In the genomic region with DNA sequence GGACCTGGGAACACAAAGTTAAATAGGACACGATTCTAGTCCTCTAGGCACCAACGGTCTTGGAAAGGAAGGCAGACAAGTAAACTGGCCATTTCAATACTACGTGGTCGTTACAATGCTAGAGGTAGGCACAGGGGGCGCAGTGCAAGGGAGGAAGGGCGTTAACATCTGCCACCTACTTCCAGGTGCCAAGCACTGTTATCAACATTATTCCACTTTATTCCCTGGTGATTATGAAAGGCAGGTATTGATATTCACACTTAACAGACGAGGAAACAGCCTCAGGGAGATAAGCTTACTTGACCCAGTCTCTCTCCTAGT, we compare ENCODE assay signal across 8 cellular contexts. TPM values are rescaled to one million over a fixed set of nuclear protein-coding genes. Genes with fewer than 3 reads are reported as not detected.
DNase-seq lines count a peak whose midpoint lies in the region; ATAC-seq and TF ChIP-seq lines count a peak whose summit lies in the region.

No MANE protein-coding gene starts in this region.

- intact Hi-C loops in Calu3 (cut with micrococcal nuclease; ENCODE audit: unreplicated experiment) (loop anchor here (2.0 to 10.0 kb wide), 2 partner anchors 70 to 128 kb away; partner anchors contain the start of genes ARFIP2, MRPL17 and TIMM10B), transverse colon (cut with DNase I; ENCODE audit: low total_unique reads) (loop anchor here (5.0 kb wide), 1 partner anchor 70 kb away; the partner anchor contains the start of gene MRPL17), posterior vena cava (cut with DNase I) (loop anchor here in 1 of 2 donors (5.0 kb wide), 1 partner anchor 70 kb away; the partner anchor contains the start of gene MRPL17)
- intact Hi-C loops in activated CD4-positive, alpha-beta memory T cell treated with anti-CD3 and anti-CD28 coated beads for 36 hours (cut with micrococcal nuclease) = loop anchor here (1.0 to 10.0 kb wide), 5 partner anchors 8 to 1062 kb away; partner anchors contain the start of genes ARFIP2, CNGA4, CYB5R2 and SMPD1

- H3K36me3 Mint-ChIP-seq in Calu3 (ENCODE audit: insufficient read depth, unreplicated experiment) = no peaks in the 10 kb centered on the region
- peaks cover 43% of the 10 kb centered on the region for H3K36me3 Mint-ChIP-seq in activated CD4-positive, alpha-beta memory T cell treated with anti-CD3 and anti-CD28 coated beads for 36 hours

- no peaks in the 10 kb centered on the region for H3K9me3 ChIP-seq in transverse colon

- 3 to 5% (median 5%) methylated on average over 7 of the region's 7 CpGs for WGBS in adipose tissue, 3 donors
- 0 to 3% methylated on average over 1 to 7 of the region's 7 CpGs for WGBS in transverse colon (ENCODE audit: low coverage in 1 of 2), 2 donors

- no peak overlapping the region for H3K4me3 Mint-ChIP-seq in Calu3 (ENCODE audit: low read depth, unreplicated experiment)
- H3K4me3 Mint-ChIP-seq in activated CD4-positive, alpha-beta memory T cell treated with anti-CD3 and anti-CD28 coated beads for 36 hours = no peak overlapping the region

- BruUV-seq in Calu3 (replicated peaks; lab: Mats Ljungman, UMichigan) = no TSS peak

- H3K9me3 Mint-ChIP-seq in Calu3 (ENCODE audit: low read depth, unreplicated experiment) = no peaks in the 10 kb centered on the region
- H3K9me3 Mint-ChIP-seq in activated CD4-positive, alpha-beta memory T cell treated with anti-CD3 and anti-CD28 coated beads for 36 hours = no peaks in the 10 kb centered on the region

- no peak for TF ChIP-seq EP300 in transverse colon (IDR thresholded peaks at IDR 0.05; ENCODE audit: low read depth)

- H3K27me3 Mint-ChIP-seq in Calu3 (ENCODE audit: unreplicated experiment) = no peaks in the 10 kb centered on the region
- no peaks in the 10 kb centered on the region for H3K27me3 Mint-ChIP-seq in activated CD4-positive, alpha-beta memory T cell treated with anti-CD3 and anti-CD28 coated beads for 36 hours

- DNase-seq in Calu3 = peak; percentile 45
- DNase-seq in HuH-7 (ENCODE audit: low spot score) = peak; percentile 58
- no peak for DNase-seq in kidney epithelial cell (ENCODE audit: low read depth)
- peak; percentile 70 for DNase-seq in transverse colon
- no peak for DNase-seq in posterior vena cava (ENCODE audit: low spot score)
- no peak for DNase-seq in activated CD4-positive, alpha-beta memory T cell treated with anti-CD3 and anti-CD28 coated beads for 36 hours

- no peak overlapping the region for H3K27ac Mint-ChIP-seq in Calu3 (ENCODE audit: unreplicated experiment)
- no peak overlapping the region for H3K27ac Mint-ChIP-seq in activated CD4-positive, alpha-beta memory T cell treated with anti-CD3 and anti-CD28 coated beads for 36 hours

- H3K27me3 ChIP-seq in kidney epithelial cell (ENCODE audit: control insufficient read depth, insufficient read depth, low read length) (no peaks in the 10 kb centered on the region), transverse colon (no peaks in the 10 kb centered on the region)

- H3K27ac ChIP-seq in adipose tissue (ENCODE audit: low read depth, low read length) (peak overlapping the region; percentile 84), transverse colon (peak overlapping the region; percentile 96 to 99 (median 97))

- CTCF ChIA-PET in Calu3 (lab: Charles Lee) = interaction anchor here (1.1 kb wide), 1 partner anchor 13 kb away, joined by 3 read pairs; no protein-coding TSS in a partner anchor
- CTCF ChIA-PET in activated CD4-positive, alpha-beta memory T cell treated with anti-CD3 and anti-CD28 coated beads for 36 hours (lab: Charles Lee) = interaction anchor here (1.0 to 3.6 kb wide), 12 partner anchors 8 to 234 kb away, joined by 3 to 32 read pairs (median 4); partner anchors contain the start of genes ILK, MRPL17 and RRP8

- POLR2A ChIA-PET in activated CD4-positive, alpha-beta memory T cell treated with anti-CD3 and anti-CD28 coated beads for 36 hours (lab: Charles Lee) = interaction anchor here (0.9 to 1.2 kb wide), 3 partner anchors 9 to 138 kb away, joined by 3 to 4 read pairs (median 3); partner anchors contain the start of gene MRPL17

- TF ChIP-seq CTCF in Calu3 (IDR thresholded peaks at IDR 0.05; ENCODE audit: unreplicated experiment) = peak; percentile 26
- peak; percentile 65 for TF ChIP-seq CTCF in kidney epithelial cell (IDR thresholded peaks at IDR 0.05; ENCODE audit: insufficient read depth, low read length, poor library complexity, severe bottlenecking)
- TF ChIP-seq CTCF in transverse colon (IDR thresholded peaks at IDR 0.05) = peak; percentile 45 to 82 (median 52)

- no peak for TF ChIP-seq POLR2A in transverse colon (IDR thresholded peaks at IDR 0.05)

- peak; percentile 10 for ATAC-seq in GM21390 (IDR thresholded peaks at IDR 0.05; ENCODE audit: unreplicated experiment)

- H3K36me3 ChIP-seq in kidney epithelial cell (ENCODE audit: control insufficient read depth, insufficient read depth, low read length) = peaks cover 7% of the 10 kb centered on the region
- H3K36me3 ChIP-seq in transverse colon = peaks cover 0 to 25% (median 9%) of the 10 kb centered on the region in 4 donors

- in situ Hi-C loops in transverse colon (cut with MboI; ENCODE audit: low pct_ligation_motif_present in 1 of 4, low pct_unique_long_range_greater_than_20kb in 1 of 4, low sequenced_read_pairs in 3 of 4) = no loop called here

- peaks cover 17% of the 10 kb centered on the region for H3K4me1 Mint-ChIP-seq in Calu3 (ENCODE audit: low read depth, unreplicated experiment)
- peaks cover 10% of the 10 kb centered on the region for H3K4me1 Mint-ChIP-seq in activated CD4-positive, alpha-beta memory T cell treated with anti-CD3 and anti-CD28 coated beads for 36 hours (ENCODE audit: low read depth)

- H3K4me3 ChIP-seq in kidney epithelial cell (ENCODE audit: low read depth, low read length) = peak overlapping the region; percentile 85
- H3K4me3 ChIP-seq in transverse colon = peak overlapping the region; percentile 3 to 83 (median 68)

- H3K4me1 ChIP-seq in transverse colon = peaks cover 18 to 58% (median 36%) of the 10 kb centered on the region in 4 donors

RNA-seq across cellular contexts. Expression of gene TAF10, which starts 0.8 kb away (rescaled TPM):
- total RNA-seq in Calu3 (2022) (175 and 187 TPM in 2 replicates), kidney epithelial cell (57.2 and 66.1 TPM in 2 replicates), transverse colon (100 to 1,000 TPM in 1 of 4 donors, 10 to 100 TPM in 3; 35.7 to 114 (median 53.8) TPM), posterior vena cava (100 to 1,000 TPM in 1 of 2 donors, 10 to 100 TPM in 1; 85.9 to 107 TPM)
- polyA plus RNA-seq in adipose tissue = 100 to 1,000 TPM in 2 of 3 donors, 10 to 100 TPM in 1; 75.3 to 111 (median 106) TPM
- total RNA-seq in activated CD4-positive, alpha-beta memory T cell treated with anti-CD3 and anti-CD28 coated beads for 36 hours = 100 to 1,000 TPM; 158 to 165 TPM

RNA-seq across cellular contexts. Expression of gene TPP1, which starts 6.4 kb away (rescaled TPM):
- 70.6 and 71.5 TPM in 2 replicates for total RNA-seq in Calu3 (2022)
- polyA plus RNA-seq in adipose tissue = 10 to 100 TPM; 18.7 to 49.0 (median 39.9) TPM
- total RNA-seq in kidney epithelial cell = 72.4 and 77.7 TPM in 2 replicates
- 100 to 1,000 TPM in 1 of 4 donors, 10 to 100 TPM in 3; 64.0 to 114 (median 74.0) TPM for total RNA-seq in transverse colon
- 100 to 1,000 TPM in 1 of 2 donors, 10 to 100 TPM in 1; 80.9 to 137 TPM for total RNA-seq in posterior vena cava
- 10 to 100 TPM; 53.2 to 56.6 TPM for total RNA-seq in activated CD4-positive, alpha-beta memory T cell treated with anti-CD3 and anti-CD28 coated beads for 36 hours

RNA-seq across cellular contexts. Expression of gene ILK, which starts 9.2 kb away (rescaled TPM):
- total RNA-seq in Calu3 (2022) (85.7 and 87.0 TPM in 2 replicates), kidney epithelial cell (154 and 156 TPM in 2 replicates), transverse colon (100 to 1,000 TPM; 159 to 211 (median 169) TPM), posterior vena cava (100 to 1,000 TPM; 340 to 384 TPM)
- 100 to 1,000 TPM; 105 to 149 (median 120) TPM for polyA plus RNA-seq in adipose tissue
- 10 to 100 TPM; 89.2 to 95.8 TPM for total RNA-seq in activated CD4-positive, alpha-beta memory T cell treated with anti-CD3 and anti-CD28 coated beads for 36 hours

RNA-seq across cellular contexts. Expression of gene RRP8, which starts 9.4 kb away (rescaled TPM):
- total RNA-seq in Calu3 (2022) (17.4 and 22.8 TPM in 2 replicates), kidney epithelial cell (13.7 and 26.4 TPM in 2 replicates), transverse colon (100 to 1,000 TPM in 1 of 4 donors, 10 to 100 TPM in 2, 1 to 10 TPM in 1; 9.7 to 145 (median 48.2) TPM), posterior vena cava (10 to 100 TPM; 16.6 to 17.6 TPM)
- 10 to 100 TPM in 2 of 3 donors, 1 to 10 TPM in 1; 8.6 to 16.0 (median 16.0) TPM for polyA plus RNA-seq in adipose tissue
- 10 to 100 TPM; 34.9 to 37.5 TPM for total RNA-seq in activated CD4-positive, alpha-beta memory T cell treated with anti-CD3 and anti-CD28 coated beads for 36 hours

RNA-seq across cellular contexts. Expression of gene DCHS1, which starts 42.8 kb away (rescaled TPM):
- 0.02 TPM in 1 of 2 replicates, not detected in the other for total RNA-seq in Calu3 (2022)
- 1 to 10 TPM; 3.0 to 9.3 (median 8.2) TPM for polyA plus RNA-seq in adipose tissue
- 15.5 and 20.7 TPM in 2 replicates for total RNA-seq in kidney epithelial cell
- total RNA-seq in transverse colon = 10 to 100 TPM in 3 of 4 donors, 1 to 10 TPM in 1; 5.5 to 17.7 (median 14.0) TPM
- total RNA-seq in posterior vena cava = 10 to 100 TPM; 28.9 to 42.3 TPM
- under 1 TPM; 0.80 to 0.90 TPM for total RNA-seq in activated CD4-positive, alpha-beta memory T cell treated with anti-CD3 and anti-CD28 coated beads for 36 hours

Comparison
In these comparisons a context has a peak if more than half of its experiments do, and no peak if none do; other contexts are left out.
1. DNase-seq: peak in Calu3 (single experiment), HuH-7 (single experiment) and transverse colon (single experiment); none in kidney epithelial cell (single experiment), posterior vena cava (single experiment) and activated CD4-positive, alpha-beta memory T cell treated with anti-CD3 and anti-CD28 coated beads for 36 hours (single experiment).
2. Peak in every context shown above with its lines, with median percentiles within 50 percentile points of each other: CTCF ChIP-seq.